ENCODE assay signal across 18 cellular contexts in the genomic region with DNA sequence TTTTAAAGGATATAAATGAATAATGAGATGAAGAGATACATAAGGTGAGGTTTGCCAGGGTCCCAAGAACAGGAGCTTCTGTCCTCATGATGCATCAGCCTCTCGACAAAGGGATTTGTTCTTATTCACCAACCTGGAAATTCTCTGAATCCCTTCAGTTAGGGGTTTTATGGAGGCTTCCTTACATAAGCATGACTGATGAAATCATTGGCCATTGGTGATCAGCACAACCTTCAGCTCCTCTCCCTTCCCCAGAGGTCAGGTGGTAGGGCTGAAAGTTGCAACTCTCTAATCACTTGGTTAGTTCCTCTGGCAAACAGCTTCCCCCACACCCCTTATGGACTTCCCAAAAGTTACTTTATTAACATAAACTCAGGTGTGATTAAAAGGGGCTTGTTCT.
DNase-seq lines count a peak whose midpoint lies in the region; ATAC-seq, FAIRE-seq and TF ChIP-seq lines count a peak whose summit lies in the region.
"Had no signal": no experiment of that assay in that cellular context is flagged by ENCODE, and none has a peak within 500 bp of the region (broad histone marks: within the 10 kb centered on the region; RNA-seq: fewer than 3 reads in every experiment).

No MANE protein-coding gene starts in this region.

- no TSS peak for BruUV-seq in HepG2 (replicated peaks; lab: Mats Ljungman, UMichigan)

- H2AFZ ChIP-seq in HepG2 (ENCODE audit: low read length) = no peak overlapping the region

- intact Hi-C loops in HepG2 (cut with micrococcal nuclease; ENCODE audit: unreplicated experiment) (no loop called here), right lobe of liver (cut with DNase I) (no loop called here), upper lobe of right lung (cut with DNase I) (no loop called here)

- H3K36me3 Mint-ChIP-seq in WTC11 = no peaks in the 10 kb centered on the region
- H3K36me3 Mint-ChIP-seq: CD4-positive, CD25-positive, alpha-beta regulatory T cell had no signal

- H3K4me3 ChIP-seq in HepG2 (replicated peaks in 1 of 3; ENCODE audit: insufficient read depth in 1 of 3, low read depth in 2 of 3, low read length in 3 of 3) = no peak overlapping the region
- H3K4me3 ChIP-seq in right lobe of liver = no peak overlapping the region
- H3K4me3 ChIP-seq in upper lobe of right lung = no peak overlapping the region
- H3K4me3 ChIP-seq: SJCRH30 had no signal

- in situ Hi-C loops in HepG2 (cut with HindIII; ENCODE audit: extremely low pct_ligation_motif_present, low pct_unique_long_range_greater_than_20kb) = no loop called here

- H3K9me3 Mint-ChIP-seq in WTC11 = no peaks in the 10 kb centered on the region
- H3K9me3 Mint-ChIP-seq: CD4-positive, CD25-positive, alpha-beta regulatory T cell; HFFc6 had no signal

- no peaks in the 10 kb centered on the region for H3K79me2 ChIP-seq in HepG2 (ENCODE audit: insufficient read depth, low read length)

- TF ChIP-seq CTCF in HepG2 (CRISPR knock-in tag; IDR thresholded peaks at IDR 0.05) = no peak
- no peak for TF ChIP-seq CTCF in right lobe of liver (IDR thresholded peaks at IDR 0.05)
- TF ChIP-seq CTCF in WTC11 (IDR thresholded peaks at IDR 0.05) = no peak
- TF ChIP-seq CTCF in upper lobe of right lung (IDR thresholded peaks at IDR 0.05) = no peak

- DNase-seq in HepG2 (ENCODE audit: low spot score) (no peak), right lobe of liver (no peak), MV-4-11 (lab: John Stamatoyannopoulos, UW) (peak; percentile 55), WTC11 (ENCODE audit: low spot score) (no peak), upper lobe of right lung (no peak), NCI-H2196 (lab: John Stamatoyannopoulos, UW; ENCODE audit: unreplicated experiment) (no peak)
- DNase-seq: CD4-positive, CD25-positive, alpha-beta regulatory T cell; DMS79 treated with DMSO at 0.1 percent for 48 hours; GDM1; HFFc6; NCI-H1092; NCI-H226; NCI-H526 treated with DMSO at 0.1 percent for 48 hours; SJCRH30 had no signal

- TF ChIP-seq EP300 in HepG2 (IDR thresholded peaks at IDR 0.05; ENCODE audit: low read depth in 2 of 2, low read length in 2 of 2) (no peak), HepG2 (CRISPR knock-in tag; IDR thresholded peaks at IDR 0.05; ENCODE audit: borderline replicate concordance) (no peak)

- 80% methylated on average over 1 of the region's 1 CpG for WGBS in HepG2 (ENCODE audit: low lambda C conversion rate)
- WGBS in right lobe of liver (ENCODE audit: insufficient coverage, low coverage, low lambda C conversion rate, missing lambda C conversion rate) = no CpG with 5 or more reads among the region's 1 CpG

- POLR2A ChIA-PET in HepG2 (lab: Yijun Ruan, JAX) (interaction anchor here (0.7 to 1.9 kb wide), 6 partner anchors 18 to 222 kb away, joined by 3 to 8 read pairs (median 4); a partner anchor contains a TSS), WTC11 (lab: Charles Lee) (no interaction called here)

- no peaks in the 10 kb centered on the region for H3K36me3 ChIP-seq in HepG2 (replicated peaks in 1 of 2; ENCODE audit: control insufficient read depth in 1 of 2, insufficient read depth in 2 of 2, low read length in 2 of 2)
- H3K36me3 ChIP-seq in right lobe of liver = no peaks in the 10 kb centered on the region
- H3K36me3 ChIP-seq in upper lobe of right lung = no peaks in the 10 kb centered on the region
- H3K36me3 ChIP-seq: SJCRH30 had no signal

- peak; percentile 52 for FAIRE-seq in HepG2 (lab: Jason Lieb, UNC)
- FAIRE-seq: D721Med, RCC 7860 had no signal

- no peak for TF ChIP-seq RAD21 in HepG2 (CRISPR knock-in tag; IDR thresholded peaks at IDR 0.05)

- H3K27me3 ChIP-seq in HepG2 (ENCODE audit: control insufficient read depth in 1 of 2, insufficient read depth in 2 of 2, low read length in 2 of 2) = no peaks in the 10 kb centered on the region
- no peaks in the 10 kb centered on the region for H3K27me3 ChIP-seq in right lobe of liver
- H3K27me3 ChIP-seq in upper lobe of right lung = no peaks in the 10 kb centered on the region
- H3K27me3 ChIP-seq: SJCRH30 had no signal

- peaks cover 25% of the 10 kb centered on the region for H3K4me1 Mint-ChIP-seq in WTC11

- H3K27ac ChIP-seq in HepG2 (ENCODE audit: extremely low read length, insufficient read depth, low read length) (no peak overlapping the region), right lobe of liver (no peak overlapping the region), upper lobe of right lung (no peak overlapping the region)
- H3K27ac ChIP-seq: SJCRH30 had no signal

- H3K4me1 ChIP-seq in HepG2 (ENCODE audit: insufficient read depth, low read length) (peaks cover 46% of the 10 kb centered on the region), right lobe of liver (peaks cover 0 to 18% (median 7%) of the 10 kb centered on the region in 4 donors), upper lobe of right lung (peaks cover 16% of the 10 kb centered on the region)

- H3K9ac ChIP-seq in HepG2 (ENCODE audit: insufficient read depth, low read depth, low read length) = no peak overlapping the region

- H3K9me3 ChIP-seq in HepG2 (ENCODE audit: low read length) (no peaks in the 10 kb centered on the region), right lobe of liver (no peaks in the 10 kb centered on the region), upper lobe of right lung (no peaks in the 10 kb centered on the region)
- H3K9me3 ChIP-seq: SJCRH30 had no signal

- no peaks in the 10 kb centered on the region for H3K27me3 Mint-ChIP-seq in WTC11 (ENCODE audit: low read depth)
- H3K27me3 Mint-ChIP-seq: CD4-positive, CD25-positive, alpha-beta regulatory T cell had no signal

- no peaks in the 10 kb centered on the region for H4K20me1 ChIP-seq in HepG2 (ENCODE audit: insufficient read depth, low read length)

- TF ChIP-seq POLR2A in HepG2 (IDR thresholded peaks at IDR 0.05; ENCODE audit: insufficient read depth in 1 of 2, low read depth in 2 of 2, low read length in 2 of 2) = no peak
- TF ChIP-seq POLR2A in right lobe of liver (IDR thresholded peaks at IDR 0.05) = no peak

- no peak overlapping the region for H3K27ac Mint-ChIP-seq in WTC11
- H3K27ac Mint-ChIP-seq: HFFc6 had no signal

- ATAC-seq in HepG2 = no peak
- no peak for ATAC-seq in right lobe of liver
- ATAC-seq in WTC11 = no peak
- ATAC-seq in upper lobe of right lung = peak; percentile 57
- no peak for ATAC-seq in GM21737 (IDR thresholded peaks at IDR 0.05; ENCODE audit: unreplicated experiment)
- no peak for ATAC-seq in HG03354 (IDR thresholded peaks at IDR 0.05; ENCODE audit: poor library complexity, severe bottlenecking, unreplicated experiment)

- CTCF ChIA-PET in HepG2 (lab: Yijun Ruan, JAX; ENCODE audit: low intra/inter-chr PET ratio, low total read pairs) = no interaction called here
- CTCF ChIA-PET in WTC11 (lab: Charles Lee) = interaction anchor here (0.5 kb wide), 1 partner anchor 281 kb away, joined by 5 read pairs; no protein-coding TSS in a partner anchor

- no peak overlapping the region for H3K4me3 Mint-ChIP-seq in WTC11
- H3K4me3 Mint-ChIP-seq: CD4-positive, CD25-positive, alpha-beta regulatory T cell; HFFc6 had no signal

- no peak overlapping the region; the same call in 1 of the 2 replicates for H3K4me2 ChIP-seq in HepG2 (ENCODE audit: low read depth, low read length)

TF ChIP-seq in HepG2, 621 proteins besides CTCF, POLR2A, EP300 and RAD21 (continues in another document):
- TF ChIP-seq ZNF24 (IDR thresholded peaks at IDR 0.05) (no peak), ZNF557 (CRISPR knock-in tag; IDR thresholded peaks at IDR 0.05) (no peak), ZNF264 (CRISPR knock-in tag; IDR thresholded peaks at IDR 0.05) (no peak), BCL6 (CRISPR knock-in tag; IDR thresholded peaks at IDR 0.05) (peak; percentile 9; the same call in 1 of the 2 replicates), FOXC1 (CRISPR knock-in tag; IDR thresholded peaks at IDR 0.05; ENCODE audit: borderline replicate concordance) (no peak), ZNF383 (CRISPR knock-in tag; IDR thresholded peaks at IDR 0.05; ENCODE audit: borderline replicate concordance) (no peak), GZF1 (CRISPR knock-in tag; IDR thresholded peaks at IDR 0.05) (no peak)
- TF ChIP-seq, protein P1, sequence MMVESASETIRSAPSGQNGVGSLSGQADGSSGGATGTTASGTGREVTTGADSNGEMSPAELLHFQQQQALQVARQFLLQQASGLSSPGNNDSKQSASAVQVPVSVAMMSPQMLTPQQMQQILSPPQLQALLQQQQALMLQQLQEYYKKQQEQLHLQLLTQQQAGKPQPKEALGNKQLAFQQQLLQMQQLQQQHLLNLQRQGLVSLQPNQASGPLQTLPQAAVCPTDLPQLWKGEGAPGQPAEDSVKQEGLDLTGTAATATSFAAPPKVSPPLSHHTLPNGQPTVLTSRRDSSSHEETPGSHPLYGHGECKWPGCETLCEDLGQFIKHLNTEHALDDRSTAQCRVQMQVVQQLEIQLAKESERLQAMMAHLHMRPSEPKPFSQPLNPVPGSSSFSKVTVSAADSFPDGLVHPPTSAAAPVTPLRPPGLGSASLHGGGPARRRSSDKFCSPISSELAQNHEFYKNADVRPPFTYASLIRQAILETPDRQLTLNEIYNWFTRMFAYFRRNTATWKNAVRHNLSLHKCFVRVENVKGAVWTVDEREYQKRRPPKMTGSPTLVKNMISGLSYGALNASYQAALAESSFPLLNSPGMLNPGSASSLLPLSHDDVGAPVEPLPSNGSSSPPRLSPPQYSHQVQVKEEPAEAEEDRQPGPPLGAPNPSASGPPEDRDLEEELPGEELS (CRISPR knock-in tag; IDR thresholded peaks at IDR 0.05) = no peak

TF ChIP-seq in WTC11, 78 proteins besides CTCF, POLR2A, EP300 and RAD21:
- TF ChIP-seq ZNF416 (CRISPR knock-in tag; IDR thresholded peaks at IDR 0.05) (no peak), GABPB1 (CRISPR knock-in tag; IDR thresholded peaks at IDR 0.05) (peak; percentile 85)
TF ChIP-seq in WTC11: peak in this region for 1.
